ENCODE assay signal across 12 cellular contexts in the genomic region with DNA sequence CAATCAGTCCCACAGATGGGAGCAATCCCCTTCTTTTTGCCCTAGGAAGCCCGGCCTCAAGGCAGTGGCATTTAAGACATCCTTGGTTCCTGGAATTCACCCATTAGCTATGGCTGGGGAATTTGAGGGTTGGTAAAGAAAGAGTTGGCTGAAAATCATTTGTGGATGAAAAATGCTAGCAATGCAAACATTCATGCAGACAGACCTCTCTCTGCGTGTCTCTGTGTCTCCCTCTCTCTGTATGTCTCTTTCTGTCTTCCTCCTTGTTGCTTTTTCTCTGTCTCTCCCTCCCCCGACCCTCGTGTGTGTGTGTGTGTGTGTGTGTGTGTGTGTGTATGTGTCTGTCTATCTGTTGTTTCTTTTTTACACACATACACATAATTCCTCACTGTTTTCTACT. TPM values are rescaled to one million over a fixed set of nuclear protein-coding genes. Genes with fewer than 3 reads are reported as not detected.
DNase-seq lines count a peak whose midpoint lies in the region; TF ChIP-seq lines count a peak whose summit lies in the region.
"Had no signal": no experiment of that assay in that cellular context is flagged by ENCODE, and none has a peak within 500 bp of the region (broad histone marks: within the 10 kb centered on the region; RNA-seq: fewer than 3 reads in every experiment).

No MANE protein-coding gene starts in this region.

- H3K4me1 ChIP-seq in osteoblast (ENCODE audit: insufficient read depth, low read length), result peaks cover 19% of the 10 kb centered on the region
- H3K4me1 ChIP-seq in vagina, result peaks cover 6% of the 10 kb centered on the region
- H3K4me1 ChIP-seq in Karpas-422 (ENCODE audit: low read length), result peaks cover 16% of the 10 kb centered on the region
- no peaks in the 10 kb centered on the region for H3K4me1 ChIP-seq in prostate gland (replicated peaks)
- H3K4me1 ChIP-seq: BLaER1 had no signal

- no peaks in the 10 kb centered on the region for H3K36me3 ChIP-seq in osteoblast (ENCODE audit: insufficient read depth, low read length)
- no peaks in the 10 kb centered on the region for H3K36me3 ChIP-seq in vagina
- no peaks in the 10 kb centered on the region for H3K36me3 ChIP-seq in Karpas-422 (ENCODE audit: insufficient read depth, low read length)
- H3K36me3 ChIP-seq in prostate gland, result no peaks in the 10 kb centered on the region
- H3K36me3 ChIP-seq: BLaER1 had no signal

- H3K9me3 ChIP-seq in osteoblast (ENCODE audit: low read depth, low read length) (no peaks in the 10 kb centered on the region), vagina (no peaks in the 10 kb centered on the region), Karpas-422 (ENCODE audit: low read length) (no peaks in the 10 kb centered on the region), prostate gland (no peaks in the 10 kb centered on the region)
- H3K9me3 ChIP-seq: BLaER1 had no signal

- peak; percentile 81 for DNase-seq in AG08396 (ENCODE audit: low spot score)
- DNase-seq in M059J (ENCODE audit: low read depth), result peak; percentile 26
- DNase-seq in fibroblast of gingiva (ENCODE audit: low read depth), result peak; percentile 77
- DNase-seq in osteoblast (ENCODE audit: insufficient read length, low spot score, missing footprints), result peak; percentile 95
- no peak for DNase-seq in vagina (ENCODE audit: extremely low spot score in 2 of 2)
- no peak for DNase-seq in Karpas-422
- DNase-seq in prostate gland (ENCODE audit: low spot score), result no peak
- no peak for DNase-seq in NCI-H526 treated with DMSO at 0.1 percent for 48 hours (lab: John Stamatoyannopoulos, UW)
- DNase-seq: NCI-H2081 treated with DMSO at 0.1 percent for 48 hours had no signal

- no peaks in the 10 kb centered on the region for H3K27me3 ChIP-seq in osteoblast (ENCODE audit: insufficient read depth, low read length)
- H3K27me3 ChIP-seq in vagina, result no peaks in the 10 kb centered on the region
- no peaks in the 10 kb centered on the region for H3K27me3 ChIP-seq in Karpas-422 (ENCODE audit: low read length)
- H3K27me3 ChIP-seq in prostate gland (replicated peaks; ENCODE audit: insufficient read depth), result no peaks in the 10 kb centered on the region
- H3K27me3 ChIP-seq: BLaER1 had no signal

- H3K9ac ChIP-seq in Karpas-422 (ENCODE audit: low read length), result no peak overlapping the region
- H3K9ac ChIP-seq: BLaER1 had no signal

- peak overlapping the region; percentile 14 for H3K4me3 ChIP-seq in osteoblast (ENCODE audit: insufficient read depth, low read length)
- H3K4me3 ChIP-seq in vagina, result no peak overlapping the region
- no peak overlapping the region for H3K4me3 ChIP-seq in Karpas-422 (ENCODE audit: low read length)
- H3K4me3 ChIP-seq in prostate gland, result no peak overlapping the region
- H3K4me3 ChIP-seq: BLaER1 had no signal

- no peak for TF ChIP-seq CTCF in osteoblast (IDR thresholded peaks at IDR 0.05; ENCODE audit: extremely low read depth, low read depth, low read length)
- no peak for TF ChIP-seq CTCF in vagina (IDR thresholded peaks at IDR 0.05)
- no peak for TF ChIP-seq CTCF in prostate gland (IDR thresholded peaks at IDR 0.05)

- H3K79me2 ChIP-seq in osteoblast (ENCODE audit: insufficient read depth, low read length) (no peaks in the 10 kb centered on the region), Karpas-422 (ENCODE audit: low read length) (no peaks in the 10 kb centered on the region)

- H3K27ac ChIP-seq in osteoblast (ENCODE audit: low read depth, low read length), result peak overlapping the region; percentile 6
- H3K27ac ChIP-seq in vagina, result no peak overlapping the region
- no peak overlapping the region for H3K27ac ChIP-seq in Karpas-422 (ENCODE audit: low read length)
- no peak overlapping the region for H3K27ac ChIP-seq in prostate gland
- H3K27ac ChIP-seq: BLaER1 had no signal

- H3K4me2 ChIP-seq in osteoblast (ENCODE audit: insufficient read depth, low read length), result peak overlapping the region; percentile 73
- no peak overlapping the region for H3K4me2 ChIP-seq in Karpas-422 (ENCODE audit: low read depth, low read length, poor library complexity, severe bottlenecking)
- H3K4me2 ChIP-seq: BLaER1 had no signal

- H2AFZ ChIP-seq in osteoblast (ENCODE audit: low read length) (peak overlapping the region; percentile 45), Karpas-422 (ENCODE audit: low read length) (no peak overlapping the region)

- H4K20me1 ChIP-seq in osteoblast (ENCODE audit: insufficient read depth, low read length), result no peaks in the 10 kb centered on the region
- H4K20me1 ChIP-seq in Karpas-422 (ENCODE audit: insufficient read depth, low read depth, low read length), result no peaks in the 10 kb centered on the region
- H4K20me1 ChIP-seq: BLaER1 had no signal

- no peaks in the 10 kb centered on the region for H3K9me2 ChIP-seq in Karpas-422 (replicated peaks; ENCODE audit: insufficient read depth, low read length)

- 27% methylated on average over 4 of the region's 4 CpGs for WGBS in prostate gland

- intact Hi-C loops in vagina (cut with DNase I), result loop anchor here (5.0 kb wide), 1 partner anchor 215 kb away; no protein-coding TSS in a partner anchor
- intact Hi-C loops in prostate gland (cut with DNase I), result loop anchor here (5.0 to 10.0 kb wide), 2 partner anchors 210 to 407 kb away; a partner anchor contains a TSS

- no peak for TF ChIP-seq POLR2A in vagina (IDR thresholded peaks at IDR 0.05)
- TF ChIP-seq POLR2A in prostate gland (IDR thresholded peaks at IDR 0.05), result no peak

RNA-seq across cellular contexts. Expression of a gene that starts 19.4 kb away (rescaled TPM):
- 0.05 TPM in 2 replicates for total RNA-seq in M059J (2014; rRNA removed; shearing (Covaris generic))
- total RNA-seq in osteoblast (under 0.01 TPM in 2 replicates), vagina (4.7 TPM), prostate gland (10 to 100 TPM; 10.8 to 13.0 TPM)
- total RNA-seq in Karpas-422 (2014; rRNA removed; shearing (Covaris generic); ENCODE audit: low replicate concordance), result 8.3 and 15.5 TPM in 2 replicates
- total RNA-seq: endothelial cell of umbilical vein, HT-29 had no signal

RNA-seq across cellular contexts. Expression of a gene that starts 33.4 kb away (rescaled TPM):
- total RNA-seq in M059J (2014; rRNA removed; shearing (Covaris generic)), result 0.52 TPM in 1 of 2 replicates, not detected in the other
- total RNA-seq in osteoblast (not detected in 2 replicates), vagina (not detected), prostate gland (not detected)
- total RNA-seq in Karpas-422 (2014; rRNA removed; shearing (Covaris generic); ENCODE audit: low replicate concordance), result not detected in 2 replicates
- total RNA-seq: endothelial cell of umbilical vein, HT-29 had no signal

Comparison
In these comparisons a context has a peak if more than half of its experiments do, and no peak if none do; other contexts are left out.
1. DNase-seq: peak in AG08396 (single experiment), M059J (single experiment), fibroblast of gingiva (single experiment) and osteoblast (single experiment); none in vagina (0 of 2), Karpas-422 (single experiment), prostate gland (single experiment) and NCI-H526 treated with DMSO at 0.1 percent for 48 hours (single experiment).